In genomic region chr14:33273978-33274377, GRCh38 we compare ENCODE assay signal across 28 cellular contexts.
"Had no signal": no experiment of that assay in that cellular context is flagged by ENCODE, and none has a peak within 500 bp of the region (broad histone marks: within the 10 kb centered on the region; RNA-seq: fewer than 3 reads in every experiment).

No MANE protein-coding gene starts in this region.

- H3K4me1 ChIP-seq: breast epithelium, left ventricle myocardium inferior, prostate gland, tibial nerve had no signal

- H3K4me1 Mint-ChIP-seq: activated naive CD8-positive, alpha-beta T cell treated with anti-CD3 and anti-CD28 coated beads, Interleukin-2, amount 10 ng/mL, durations not matched to agents 7 days and 5 days; activated T-helper 17 cell treated with anti-CD3 and anti-CD28 coated beads, Interleukin-2, amount 50 U/mL, for 72 hours; central memory CD8-positive, alpha-beta T cell; immature natural killer cell; naive thymus-derived CD8-positive, alpha-beta T cell had no signal

- H3K27me3 Mint-ChIP-seq: activated naive CD8-positive, alpha-beta T cell treated with anti-CD3 and anti-CD28 coated beads, Interleukin-2, amount 10 ng/mL, durations not matched to agents 7 days and 5 days; central memory CD8-positive, alpha-beta T cell; stimulated activated naive CD8-positive, alpha-beta T cell treated with anti-CD3 and anti-CD28 coated beads, Interleukin-15, Interleukin-2, amounts not matched to agents 100 ng/mL and 50 ng/mL, for 24 hours had no signal

- H3K36me3 ChIP-seq: breast epithelium, left ventricle myocardium inferior, ovary, prostate gland, tibial nerve had no signal

- DNase-seq: activated CD4-positive, alpha-beta T cell treated with anti-CD3 and anti-CD28 coated beads, Interleukin-2, amount 50 U/mL, for 1 hour; activated CD4-positive, CD25-positive, alpha-beta regulatory T cell treated with anti-CD3 and anti-CD28 coated beads, Interleukin-2, amount 50 U/mL, for 72 hours; activated CD8-positive, alpha-beta T cell treated with anti-CD3 and anti-CD28 coated beads, Interleukin-2, amount 10 ng/mL, durations not matched to agents 7 days and 5 days; activated naive CD4-positive, alpha-beta T cell treated with Interleukin-2 at 50 U/mL for 16 hours; activated naive CD8-positive, alpha-beta T cell treated with anti-CD3 and anti-CD28 coated beads, Interleukin-2, amount 10 ng/mL, durations not matched to agents 7 days and 5 days; activated T-cell treated with anti-CD3 and anti-CD28 coated beads, Interleukin-2, amount 50 U/mL, for 1 hour; amniotic stem cell; effector memory CD4-positive, alpha-beta T cell; glutamatergic neuron; immature natural killer cell; kidney glomerular epithelial cell; left ventricle myocardium inferior; naive thymus-derived CD8-positive, alpha-beta T cell; ovary; right cardiac atrium; stimulated activated CD4-positive, alpha-beta T cell treated with anti-CD3 and anti-CD28 coated beads, Interleukin-12 subunit alpha, Interleukin-12 subunit beta, amount 100 ng/mL, for 4 hours; stimulated activated CD4-positive, alpha-beta T cell treated with anti-CD3 and anti-CD28 coated beads, Interleukin-1b, Interleukin-23, amount 100 ng/mL, for 48 hours; substantia nigra had no signal

- H2AFZ ChIP-seq: hepatocyte had no signal

- H3K4me2 ChIP-seq: hepatocyte had no signal

- H3K27ac Mint-ChIP-seq: activated CD8-positive, alpha-beta T cell treated with anti-CD3 and anti-CD28 coated beads, Interleukin-2, amount 10 ng/mL, durations not matched to agents 7 days and 5 days; activated naive CD8-positive, alpha-beta T cell treated with anti-CD3 and anti-CD28 coated beads, Interleukin-2, amount 10 ng/mL, durations not matched to agents 7 days and 5 days; activated T-helper 17 cell treated with anti-CD3 and anti-CD28 coated beads, Interleukin-2, amount 50 U/mL, for 72 hours; immature natural killer cell; naive thymus-derived CD8-positive, alpha-beta T cell; stimulated activated naive CD8-positive, alpha-beta T cell treated with anti-CD3 and anti-CD28 coated beads, Interleukin-15, Interleukin-2, amounts not matched to agents 100 ng/mL and 50 ng/mL, for 24 hours; T-helper 2 cell treated with Interferon-gamma antibody and Interleukin-4, amounts not matched to agents 5 μg/mL and 100 μg/mL, for 36 hours had no signal

- H3K4me3 Mint-ChIP-seq: activated CD8-positive, alpha-beta T cell treated with anti-CD3 and anti-CD28 coated beads, Interleukin-2, amount 10 ng/mL, durations not matched to agents 7 days and 5 days; activated naive CD8-positive, alpha-beta T cell treated with anti-CD3 and anti-CD28 coated beads, Interleukin-2, amount 10 ng/mL, durations not matched to agents 7 days and 5 days; activated T-helper 17 cell treated with anti-CD3 and anti-CD28 coated beads, Interleukin-2, amount 50 U/mL, for 72 hours; central memory CD8-positive, alpha-beta T cell; immature natural killer cell; naive thymus-derived CD8-positive, alpha-beta T cell; stimulated activated naive CD8-positive, alpha-beta T cell treated with anti-CD3 and anti-CD28 coated beads, Interleukin-15, Interleukin-2, amounts not matched to agents 100 ng/mL and 50 ng/mL, for 24 hours; T-helper 2 cell treated with Interferon-gamma antibody and Interleukin-4, amounts not matched to agents 5 μg/mL and 100 μg/mL, for 36 hours had no signal

- H3K4me3 ChIP-seq: breast epithelium, hepatocyte, left ventricle myocardium inferior, ovary, prostate gland, tibial nerve had no signal

- ATAC-seq: activated CD8-positive, alpha-beta T cell treated with anti-CD3 and anti-CD28 coated beads, Interleukin-2, amount 10 ng/mL, durations not matched to agents 7 days and 5 days; activated T-helper 17 cell treated with anti-CD3 and anti-CD28 coated beads, Interleukin-2, amount 50 U/mL, for 72 hours; esophagus mucosa; naive thymus-derived CD8-positive, alpha-beta T cell; right cardiac atrium had no signal

- H3K9me3 Mint-ChIP-seq: activated naive CD8-positive, alpha-beta T cell treated with anti-CD3 and anti-CD28 coated beads, Interleukin-2, amount 10 ng/mL, durations not matched to agents 7 days and 5 days had no signal

- H3K36me3 Mint-ChIP-seq: activated naive CD8-positive, alpha-beta T cell treated with anti-CD3 and anti-CD28 coated beads, Interleukin-2, amount 10 ng/mL, durations not matched to agents 7 days and 5 days; immature natural killer cell; naive thymus-derived CD8-positive, alpha-beta T cell had no signal

- H3K27ac ChIP-seq: breast epithelium, hepatocyte, left ventricle myocardium inferior, ovary, prostate gland, tibial nerve, VCaP had no signal

- H3K79me2 ChIP-seq: hepatocyte had no signal

- H3K9me3 ChIP-seq: breast epithelium, left ventricle myocardium inferior, ovary, prostate gland, tibial nerve had no signal
